Comparison of ENCODE assay signal across 23 cellular contexts in the genomic region with DNA sequence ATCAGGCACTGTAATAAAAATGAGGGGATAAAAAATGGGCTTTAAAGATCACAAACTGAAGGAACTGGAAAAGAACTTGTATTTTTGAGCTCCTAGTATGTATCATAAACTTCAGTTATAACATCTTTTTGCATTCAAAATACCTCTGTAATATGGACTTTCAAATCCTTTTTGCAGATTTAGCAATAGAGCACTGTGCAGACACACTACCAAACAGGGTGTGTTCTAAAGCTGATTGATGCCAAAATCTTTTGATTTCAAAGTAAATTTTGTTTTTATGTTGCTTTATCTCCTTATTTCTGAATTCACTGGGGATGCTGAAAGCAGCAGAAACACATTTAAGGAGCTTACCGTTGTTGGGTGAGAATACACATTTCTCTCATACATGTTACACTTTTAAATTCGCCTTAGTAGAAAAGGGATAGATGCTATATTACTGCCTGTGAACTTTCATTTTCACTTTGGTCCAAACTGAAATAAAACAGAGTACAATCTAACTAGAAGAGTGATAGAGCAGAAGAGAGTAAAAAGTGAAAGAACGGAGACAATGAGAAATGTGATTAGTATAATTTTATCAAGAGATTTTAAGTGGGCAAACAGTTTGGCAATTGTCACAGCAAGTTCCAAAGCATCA.
A peak's percentile ranks its signal among the peaks of the same experiment; 100 is the strongest.
DNase-seq lines count a peak whose midpoint lies in the region; ATAC-seq, FAIRE-seq and TF ChIP-seq lines count a peak whose summit lies in the region.
"Had no signal": no experiment of that assay in that cellular context is flagged by ENCODE, and none has a peak within 500 bp of the region (broad histone marks: within the 10 kb centered on the region; RNA-seq: fewer than 3 reads in every experiment).

No MANE protein-coding gene starts in this region.

- H3K27me3 ChIP-seq in BE2C (no peaks in the 10 kb centered on the region), OCI-LY3 (ENCODE audit: low read depth, low read length) (no peaks in the 10 kb centered on the region), ovary (no peaks in the 10 kb centered on the region)
- H3K27me3 ChIP-seq: adrenal gland, left lung had no signal

- peak; percentile 65 for FAIRE-seq in H54 (lab: Jason Lieb, UNC)
- FAIRE-seq: bronchial epithelial cell, HepG2 had no signal

- TF ChIP-seq POLR2A in H54 (IDR thresholded peaks at IDR 0.05; ENCODE audit: low read depth, low read length) (no peak), ovary (IDR thresholded peaks at IDR 0.05) (no peak)

- H3K4me1 ChIP-seq in BE2C (peaks cover 5% of the 10 kb centered on the region), OCI-LY3 (ENCODE audit: low read length) (peaks cover 27% of the 10 kb centered on the region), ovary (ENCODE audit: insufficient read depth) (no peaks in the 10 kb centered on the region)
- H3K4me1 ChIP-seq: adrenal gland, left lung had no signal

- H4K20me1 ChIP-seq in OCI-LY3 (ENCODE audit: insufficient read depth, low read length): no peaks in the 10 kb centered on the region

- peak overlapping the region; percentile 52 for H3K9ac ChIP-seq in OCI-LY3 (ENCODE audit: low read length)

- DNase-seq in BE2C (no peak), H54 (ENCODE audit: insufficient read length, low spot score) (no peak), fibroblast of pulmonary artery (ENCODE audit: low read depth) (no peak), ovary (no peak), NCI-H748 (lab: John Stamatoyannopoulos, UW; ENCODE audit: unreplicated experiment) (no peak)
- DNase-seq: activated CD4-positive, alpha-beta T cell treated with anti-CD3 and anti-CD28 coated beads for 4 hours; activated CD8-positive, alpha-beta memory T cell treated with anti-CD3 and anti-CD28 coated beads, Interleukin-2, amount 50 U/mL, for 4 hours; activated effector memory CD4-positive, alpha-beta T cell treated with anti-CD3 and anti-CD28 coated beads, Interleukin-2, amount 50 U/mL, for 16 hours; adrenal gland; CD8-positive, alpha-beta T cell; DND-41; erythroblast; glutamatergic neuron; left lung; NCI-H1694; stimulated activated CD8-positive, alpha-beta memory T cell treated with anti-CD3 and anti-CD28 coated beads, Interleukin-4, amount 100 ng/mL, for 48 hours; SW 1271 had no signal

- no peak for ATAC-seq in GM18873 (IDR thresholded peaks at IDR 0.05; ENCODE audit: low FRiP score, unreplicated experiment)
- ATAC-seq in GM21423 (IDR thresholded peaks at IDR 0.05; ENCODE audit: unreplicated experiment): no peak
- ATAC-seq: CD8-positive, alpha-beta T cell; HepG2; left lung had no signal

- intact Hi-C loops in ovary (cut with DNase I): no loop called here

- peak overlapping the region; percentile 82 for H3K4me2 ChIP-seq in OCI-LY3 (ENCODE audit: low read length)

- 0 out of 2 replicates have a peak overlapping the region, but pooled peaks have one; percentile 8 for H3K27ac ChIP-seq in OCI-LY3 (ENCODE audit: low read length)
- H3K27ac ChIP-seq in ovary: no peak overlapping the region
- H3K27ac ChIP-seq: adrenal gland, left lung, RWPE1 had no signal

- no peaks in the 10 kb centered on the region for H3K79me2 ChIP-seq in OCI-LY3 (ENCODE audit: low read length)

- H3K36me3 ChIP-seq in BE2C (no peaks in the 10 kb centered on the region), OCI-LY3 (replicated peaks; ENCODE audit: low read depth, low read length) (no peaks in the 10 kb centered on the region), ovary (no peaks in the 10 kb centered on the region)
- H3K36me3 ChIP-seq: adrenal gland, left lung had no signal

- peak overlapping the region; percentile 98 for H2AFZ ChIP-seq in OCI-LY3 (ENCODE audit: low read depth, low read length)

- 32 to 52% (median 41%) methylated on average over 3 of the region's 3 CpGs for WGBS in ovary, 3 donors

- TF ChIP-seq EP300 in ovary (IDR thresholded peaks at IDR 0.05): no peak

- H3K9me3 ChIP-seq in BE2C (no peaks in the 10 kb centered on the region), OCI-LY3 (ENCODE audit: insufficient read depth, low read length) (no peaks in the 10 kb centered on the region), ovary (no peaks in the 10 kb centered on the region)
- H3K9me3 ChIP-seq: adrenal gland, left lung had no signal

- TF ChIP-seq CTCF in BE2C (IDR thresholded peaks at IDR 0.05; ENCODE audit: low read depth, low read length) (no peak), OCI-LY3 (IDR thresholded peaks at IDR 0.05; ENCODE audit: low read depth, low read length) (no peak), fibroblast of pulmonary artery (IDR thresholded peaks at IDR 0.05; ENCODE audit: low read length, missing control alignments) (no peak), ovary (IDR thresholded peaks at IDR 0.05) (no peak)

- H3K4me3 ChIP-seq in BE2C (ENCODE audit: low read depth, low read length) (peak overlapping the region; percentile 37), OCI-LY3 (ENCODE audit: low read length) (peak overlapping the region; percentile 73), fibroblast of pulmonary artery (replicated peaks; ENCODE audit: low read depth, low read length) (peak overlapping the region; percentile 5), ovary (no peak overlapping the region)
- H3K4me3 ChIP-seq: adrenal gland, left lung had no signal
